Comparison of ENCODE assay signal across 8 cellular contexts in the genomic region with DNA sequence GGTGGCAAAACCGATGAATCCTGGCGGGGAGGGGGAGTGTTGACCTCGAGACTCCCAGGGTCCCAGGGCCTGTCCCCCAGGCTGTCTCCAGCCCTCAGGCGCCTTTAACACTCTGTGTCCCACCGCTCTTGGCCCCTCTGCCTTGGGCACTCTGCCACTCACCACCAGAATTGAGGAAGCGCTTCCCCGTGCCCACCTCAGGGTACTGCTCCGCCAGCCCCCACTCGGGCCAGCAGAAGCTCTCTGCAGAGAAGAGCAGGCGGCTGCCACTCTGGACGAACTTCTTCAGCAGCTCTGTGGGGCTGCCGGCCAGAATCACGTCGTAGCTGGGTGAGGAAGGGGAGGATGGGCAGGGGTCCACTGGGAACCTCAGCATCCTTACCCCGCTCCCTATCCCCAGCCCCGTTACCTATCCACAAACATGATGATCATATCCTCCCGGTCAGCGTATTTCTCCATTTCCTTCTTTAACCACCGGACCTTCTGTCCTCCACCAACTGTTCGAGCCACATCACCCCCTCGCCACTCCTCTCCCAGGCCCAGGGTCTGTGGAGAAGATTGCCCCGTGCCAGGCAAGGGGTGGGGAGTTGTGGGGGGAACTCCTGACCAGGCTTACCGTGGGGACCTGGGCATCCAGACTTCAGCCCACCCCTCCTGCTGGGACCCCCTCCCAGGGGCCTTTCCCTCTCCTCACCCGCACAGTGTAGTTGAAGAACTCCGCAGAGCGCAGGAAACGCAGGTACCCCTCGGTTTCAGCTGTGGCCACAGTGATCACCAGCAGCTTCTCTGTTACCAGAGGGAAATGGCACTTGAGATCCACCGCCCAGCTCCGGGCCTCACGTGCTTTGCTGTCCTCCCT. TPM values are rescaled to one million over a fixed set of nuclear protein-coding genes. Genes with fewer than 3 reads are reported as not detected.
DNase-seq lines count a peak whose midpoint lies in the region; TF ChIP-seq lines count a peak whose summit lies in the region.

No MANE protein-coding gene starts in this region.

- TF ChIP-seq CTCF in foreskin fibroblast (IDR thresholded peaks at IDR 0.05; ENCODE audit: low read depth, low read length), result no peak

- peak overlapping the region; percentile 84 to 96 for H3K4me3 ChIP-seq in foreskin fibroblast (ENCODE audit: low read depth in 1 of 2, low read length in 2 of 2)
- peak overlapping the region; percentile 96 for H3K4me3 ChIP-seq in skeletal muscle cell (ENCODE audit: low read depth, low read length)

- intact Hi-C loops in posterior vena cava (cut with DNase I), result no loop called here

- DNase-seq in NCI-H510A treated with DMSO at 0.1 percent for 48 hours (lab: John Stamatoyannopoulos, UW), result peak; percentile 5
- no peak for DNase-seq in NCI-H510A (lab: John Stamatoyannopoulos, UW)
- DNase-seq in SW480 (ENCODE audit: low spot score), result peak; percentile 56
- DNase-seq in foreskin fibroblast, result peak in 1 of 2 donors; percentile 58
- no peak for DNase-seq in skeletal muscle cell (ENCODE audit: low read depth)
- DNase-seq in posterior vena cava (ENCODE audit: low spot score), result no peak
- no peak for DNase-seq in pons (ENCODE audit: low spot score)
- DNase-seq in occipital lobe (lab: John Stamatoyannopoulos, UW), result no peak

RNA-seq across cellular contexts. Expression of a gene that starts 1.2 kb away (rescaled TPM):
- total RNA-seq in posterior vena cava, result 10 to 100 TPM; 59.6 to 64.3 TPM
- 10.5 TPM for total RNA-seq in occipital lobe

RNA-seq across cellular contexts. Expression of a gene that starts 1.7 kb away (rescaled TPM):
- total RNA-seq in posterior vena cava (10 to 100 TPM; 44.6 to 50.4 TPM), occipital lobe (35.7 TPM)

RNA-seq across cellular contexts. Expression of a gene that starts 15.4 kb away (rescaled TPM):
- total RNA-seq in posterior vena cava (not detected), occipital lobe (not detected)

RNA-seq across cellular contexts. Expression of a gene that starts 21.4 kb away (rescaled TPM):
- total RNA-seq in posterior vena cava, result 1 to 10 TPM; 4.9 to 5.1 TPM
- 6.4 TPM for total RNA-seq in occipital lobe

RNA-seq across cellular contexts. Expression of a gene that starts 28.7 kb away (rescaled TPM):
- 100 to 1,000 TPM; 166 to 181 TPM for total RNA-seq in posterior vena cava
- total RNA-seq in occipital lobe, result 59.9 TPM

Comparison
In these comparisons a context has a peak if more than half of its experiments do, and no peak if none do; other contexts are left out.
1. DNase-seq: peak in NCI-H510A treated with DMSO at 0.1 percent for 48 hours (single experiment) and SW480 (single experiment); none in NCI-H510A (single experiment), skeletal muscle cell (single experiment), posterior vena cava (single experiment), pons (single experiment) and occipital lobe (single experiment).